1 cellular context compared by ENCODE assay signal in the genomic region with DNA sequence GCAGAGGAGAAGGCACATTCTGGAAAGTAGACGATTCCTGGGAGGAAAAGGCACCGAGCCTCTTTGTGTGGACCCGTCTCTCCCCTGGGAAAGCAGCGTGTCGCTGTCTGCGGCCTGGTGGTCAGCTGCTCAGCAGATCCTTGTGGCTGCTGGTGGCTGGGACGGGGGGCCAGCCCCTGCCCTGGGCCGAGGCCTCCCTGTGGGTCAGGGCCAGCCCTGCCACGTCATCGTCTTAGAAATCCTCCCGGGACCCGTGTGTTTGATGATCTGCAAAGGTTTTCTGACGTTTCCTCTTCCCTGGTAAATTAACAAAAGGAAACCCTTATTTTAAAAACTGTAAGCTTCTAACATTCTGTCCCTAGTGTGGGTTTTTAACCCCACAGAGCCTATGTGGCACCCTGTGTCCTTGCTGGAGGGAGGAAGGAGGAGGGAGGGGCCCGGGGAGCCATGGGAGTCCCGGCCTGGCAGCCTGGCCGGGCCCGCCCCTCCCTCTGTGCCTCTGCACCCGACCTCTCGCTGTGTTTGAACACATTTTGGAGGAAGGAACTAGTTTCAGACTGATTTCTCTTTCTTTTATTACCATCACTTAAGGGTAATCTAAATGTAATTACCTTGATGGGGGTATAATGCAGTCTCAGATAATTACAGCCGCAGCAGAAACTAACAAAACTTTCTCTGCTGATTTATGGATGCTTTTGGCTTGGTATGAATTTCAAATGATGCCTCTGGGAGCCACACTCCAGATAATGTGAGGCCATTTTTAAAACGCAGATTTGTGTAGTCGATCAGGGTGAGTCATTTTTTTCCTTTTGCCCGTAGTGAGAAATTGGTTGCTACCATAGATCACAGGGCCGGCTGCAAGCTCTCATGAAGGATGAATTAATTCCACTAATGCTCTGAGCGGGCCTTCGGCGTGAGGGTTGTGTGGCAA.
TF ChIP-seq lines count a peak whose summit lies in the region.

No MANE protein-coding gene starts in this region.

TF ChIP-seq in HEK293, 187 proteins besides CTCF, POLR2A, EP300 and RAD21 (continued from another document and continues in another):
- TF ChIP-seq, protein P1, sequence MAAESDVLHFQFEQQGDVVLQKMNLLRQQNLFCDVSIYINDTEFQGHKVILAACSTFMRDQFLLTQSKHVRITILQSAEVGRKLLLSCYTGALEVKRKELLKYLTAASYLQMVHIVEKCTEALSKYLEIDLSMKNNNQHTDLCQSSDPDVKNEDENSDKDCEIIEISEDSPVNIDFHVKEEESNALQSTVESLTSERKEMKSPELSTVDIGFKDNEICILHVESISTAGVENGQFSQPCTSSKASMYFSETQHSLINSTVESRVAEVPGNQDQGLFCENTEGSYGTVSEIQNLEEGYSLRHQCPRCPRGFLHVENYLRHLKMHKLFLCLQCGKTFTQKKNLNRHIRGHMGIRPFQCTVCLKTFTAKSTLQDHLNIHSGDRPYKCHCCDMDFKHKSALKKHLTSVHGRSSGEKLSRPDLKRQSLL (tag by site-specific recombination; IDR thresholded peaks at IDR 0.05): no peak
- TF ChIP-seq, protein P2, sequence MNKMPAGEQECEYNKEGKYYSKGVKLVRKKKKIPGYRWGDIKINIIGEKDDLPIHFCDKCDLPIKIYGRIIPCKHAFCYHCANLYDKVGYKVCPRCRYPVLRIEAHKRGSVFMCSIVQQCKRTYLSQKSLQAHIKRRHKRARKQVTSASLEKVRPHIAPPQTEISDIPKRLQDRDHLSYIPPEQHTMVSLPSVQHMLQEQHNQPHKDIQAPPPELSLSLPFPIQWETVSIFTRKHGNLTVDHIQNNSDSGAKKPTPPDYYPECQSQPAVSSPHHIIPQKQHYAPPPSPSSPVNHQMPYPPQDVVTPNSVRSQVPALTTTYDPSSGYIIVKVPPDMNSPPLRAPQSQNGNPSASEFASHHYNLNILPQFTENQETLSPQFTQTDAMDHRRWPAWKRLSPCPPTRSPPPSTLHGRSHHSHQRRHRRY (tag by site-specific recombination; IDR thresholded peaks at IDR 0.05): no peak
- peak; percentile 97 for TF ChIP-seq GLI2 (tag by site-specific recombination; IDR thresholded peaks at IDR 0.05; ENCODE audit: borderline replicate concordance, low read depth)
- no peak for TF ChIP-seq ZNF248 (tag by site-specific recombination; IDR thresholded peaks at IDR 0.05)
- TF ChIP-seq ZNF148 (tag by site-specific recombination; IDR thresholded peaks at IDR 0.05; ENCODE audit: borderline replicate concordance): no peak
- peak; percentile 78 for TF ChIP-seq ZNF561 (tag by site-specific recombination; IDR thresholded peaks at IDR 0.05; ENCODE audit: borderline replicate concordance)
- peak; percentile 31; the same call in 1 of the 2 replicates for TF ChIP-seq ZNF146 (tag by site-specific recombination; IDR thresholded peaks at IDR 0.05)
- TF ChIP-seq KLF16 (tag by site-specific recombination; IDR thresholded peaks at IDR 0.05): no peak
- TF ChIP-seq, protein P3, sequence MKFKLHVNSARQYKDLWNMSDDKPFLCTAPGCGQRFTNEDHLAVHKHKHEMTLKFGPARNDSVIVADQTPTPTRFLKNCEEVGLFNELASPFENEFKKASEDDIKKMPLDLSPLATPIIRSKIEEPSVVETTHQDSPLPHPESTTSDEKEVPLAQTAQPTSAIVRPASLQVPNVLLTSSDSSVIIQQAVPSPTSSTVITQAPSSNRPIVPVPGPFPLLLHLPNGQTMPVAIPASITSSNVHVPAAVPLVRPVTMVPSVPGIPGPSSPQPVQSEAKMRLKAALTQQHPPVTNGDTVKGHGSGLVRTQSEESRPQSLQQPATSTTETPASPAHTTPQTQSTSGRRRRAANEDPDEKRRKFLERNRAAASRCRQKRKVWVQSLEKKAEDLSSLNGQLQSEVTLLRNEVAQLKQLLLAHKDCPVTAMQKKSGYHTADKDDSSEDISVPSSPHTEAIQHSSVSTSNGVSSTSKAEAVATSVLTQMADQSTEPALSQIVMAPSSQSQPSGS (tag by site-specific recombination; IDR thresholded peaks at IDR 0.05; ENCODE audit: low read depth): 0 out of 2 replicates have a peak, but pooled peaks have one; percentile 17
- peak; percentile 42; the same call in 1 of the 2 replicates for TF ChIP-seq ZFP69B (tag by site-specific recombination; IDR thresholded peaks at IDR 0.05)
- TF ChIP-seq, protein P4, sequence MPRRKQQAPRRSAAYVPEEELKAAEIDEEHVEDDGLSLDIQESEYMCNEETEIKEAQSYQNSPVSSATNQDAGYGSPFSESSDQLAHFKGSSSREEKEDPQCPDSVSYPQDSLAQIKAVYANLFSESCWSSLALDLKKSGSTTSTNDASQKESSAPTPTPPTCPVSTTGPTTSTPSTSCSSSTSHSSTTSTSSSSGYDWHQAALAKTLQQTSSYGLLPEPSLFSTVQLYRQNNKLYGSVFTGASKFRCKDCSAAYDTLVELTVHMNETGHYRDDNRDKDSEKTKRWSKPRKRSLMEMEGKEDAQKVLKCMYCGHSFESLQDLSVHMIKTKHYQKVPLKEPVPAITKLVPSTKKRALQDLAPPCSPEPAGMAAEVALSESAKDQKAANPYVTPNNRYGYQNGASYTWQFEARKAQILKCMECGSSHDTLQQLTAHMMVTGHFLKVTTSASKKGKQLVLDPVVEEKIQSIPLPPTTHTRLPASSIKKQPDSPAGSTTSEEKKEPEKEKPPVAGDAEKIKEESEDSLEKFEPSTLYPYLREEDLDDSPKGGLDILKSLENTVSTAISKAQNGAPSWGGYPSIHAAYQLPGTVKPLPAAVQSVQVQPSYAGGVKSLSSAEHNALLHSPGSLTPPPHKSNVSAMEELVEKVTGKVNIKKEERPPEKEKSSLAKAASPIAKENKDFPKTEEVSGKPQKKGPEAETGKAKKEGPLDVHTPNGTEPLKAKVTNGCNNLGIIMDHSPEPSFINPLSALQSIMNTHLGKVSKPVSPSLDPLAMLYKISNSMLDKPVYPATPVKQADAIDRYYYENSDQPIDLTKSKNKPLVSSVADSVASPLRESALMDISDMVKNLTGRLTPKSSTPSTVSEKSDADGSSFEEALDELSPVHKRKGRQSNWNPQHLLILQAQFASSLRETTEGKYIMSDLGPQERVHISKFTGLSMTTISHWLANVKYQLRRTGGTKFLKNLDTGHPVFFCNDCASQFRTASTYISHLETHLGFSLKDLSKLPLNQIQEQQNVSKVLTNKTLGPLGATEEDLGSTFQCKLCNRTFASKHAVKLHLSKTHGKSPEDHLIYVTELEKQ (tag by site-specific recombination; IDR thresholded peaks at IDR 0.05; ENCODE audit: borderline replicate concordance): peak; percentile 92
- TF ChIP-seq ZNF843 (tag by site-specific recombination; IDR thresholded peaks at IDR 0.05): peak; percentile 98
- TF ChIP-seq, protein P5, sequence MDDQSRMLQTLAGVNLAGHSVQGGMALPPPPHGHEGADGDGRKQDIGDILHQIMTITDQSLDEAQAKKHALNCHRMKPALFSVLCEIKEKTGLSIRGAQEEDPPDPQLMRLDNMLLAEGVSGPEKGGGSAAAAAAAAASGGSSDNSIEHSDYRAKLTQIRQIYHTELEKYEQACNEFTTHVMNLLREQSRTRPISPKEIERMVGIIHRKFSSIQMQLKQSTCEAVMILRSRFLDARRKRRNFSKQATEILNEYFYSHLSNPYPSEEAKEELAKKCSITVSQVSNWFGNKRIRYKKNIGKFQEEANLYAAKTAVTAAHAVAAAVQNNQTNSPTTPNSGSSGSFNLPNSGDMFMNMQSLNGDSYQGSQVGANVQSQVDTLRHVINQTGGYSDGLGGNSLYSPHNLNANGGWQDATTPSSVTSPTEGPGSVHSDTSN (CRISPR knock-in tag; IDR thresholded peaks at IDR 0.05): no peak
- TF ChIP-seq ZBTB49 (tag by site-specific recombination; IDR thresholded peaks at IDR 0.05; ENCODE audit: low read depth): no peak
- TF ChIP-seq ZBTB17 (tag by site-specific recombination; IDR thresholded peaks at IDR 0.05): peak; percentile 91
- TF ChIP-seq, protein P6, sequence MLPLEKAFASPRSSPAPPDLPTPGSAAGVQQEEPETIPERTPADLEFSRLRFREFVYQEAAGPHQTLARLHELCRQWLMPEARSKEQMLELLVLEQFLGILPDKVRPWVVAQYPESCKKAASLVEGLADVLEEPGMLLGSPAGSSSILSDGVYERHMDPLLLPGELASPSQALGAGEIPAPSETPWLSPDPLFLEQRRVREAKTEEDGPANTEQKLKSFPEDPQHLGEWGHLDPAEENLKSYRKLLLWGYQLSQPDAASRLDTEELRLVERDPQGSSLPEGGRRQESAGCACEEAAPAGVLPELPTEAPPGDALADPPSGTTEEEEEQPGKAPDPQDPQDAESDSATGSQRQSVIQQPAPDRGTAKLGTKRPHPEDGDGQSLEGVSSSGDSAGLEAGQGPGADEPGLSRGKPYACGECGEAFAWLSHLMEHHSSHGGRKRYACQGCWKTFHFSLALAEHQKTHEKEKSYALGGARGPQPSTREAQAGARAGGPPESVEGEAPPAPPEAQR (tag by site-specific recombination; IDR thresholded peaks at IDR 0.05): no peak
- TF ChIP-seq YY1 (tag by site-specific recombination; IDR thresholded peaks at IDR 0.05): peak; percentile 56; the same call in 1 of the 2 replicates
- TF ChIP-seq ZNF157 (tag by site-specific recombination; IDR thresholded peaks at IDR 0.05): no peak
- TF ChIP-seq ZNF692 (tag by site-specific recombination; IDR thresholded peaks at IDR 0.05): no peak
- TF ChIP-seq MEIS1 (CRISPR knock-in tag; IDR thresholded peaks at IDR 0.05; ENCODE audit: borderline replicate concordance): no peak
- no peak for TF ChIP-seq ZNF654 (tag by site-specific recombination; IDR thresholded peaks at IDR 0.05; ENCODE audit: low read depth)
- no peak for TF ChIP-seq ZNF292 (tag by site-specific recombination; IDR thresholded peaks at IDR 0.05; ENCODE audit: borderline replicate concordance, low read depth)
- TF ChIP-seq ZNF202 (tag by site-specific recombination; IDR thresholded peaks at IDR 0.05; ENCODE audit: borderline replicate concordance): no peak
- TF ChIP-seq, protein P7, sequence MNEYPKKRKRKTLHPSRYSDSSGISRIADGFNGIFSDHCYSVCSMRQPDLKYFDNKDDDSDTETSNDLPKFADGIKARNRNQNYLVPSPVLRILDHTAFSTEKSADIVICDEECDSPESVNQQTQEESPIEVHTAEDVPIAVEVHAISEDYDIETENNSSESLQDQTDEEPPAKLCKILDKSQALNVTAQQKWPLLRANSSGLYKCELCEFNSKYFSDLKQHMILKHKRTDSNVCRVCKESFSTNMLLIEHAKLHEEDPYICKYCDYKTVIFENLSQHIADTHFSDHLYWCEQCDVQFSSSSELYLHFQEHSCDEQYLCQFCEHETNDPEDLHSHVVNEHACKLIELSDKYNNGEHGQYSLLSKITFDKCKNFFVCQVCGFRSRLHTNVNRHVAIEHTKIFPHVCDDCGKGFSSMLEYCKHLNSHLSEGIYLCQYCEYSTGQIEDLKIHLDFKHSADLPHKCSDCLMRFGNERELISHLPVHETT (tag by site-specific recombination; IDR thresholded peaks at IDR 0.05): peak; percentile 67; the same call in 1 of the 2 replicates
- peak; percentile 96 for TF ChIP-seq ZEB2 (tag by site-specific recombination; IDR thresholded peaks at IDR 0.05)
- TF ChIP-seq, protein P8, sequence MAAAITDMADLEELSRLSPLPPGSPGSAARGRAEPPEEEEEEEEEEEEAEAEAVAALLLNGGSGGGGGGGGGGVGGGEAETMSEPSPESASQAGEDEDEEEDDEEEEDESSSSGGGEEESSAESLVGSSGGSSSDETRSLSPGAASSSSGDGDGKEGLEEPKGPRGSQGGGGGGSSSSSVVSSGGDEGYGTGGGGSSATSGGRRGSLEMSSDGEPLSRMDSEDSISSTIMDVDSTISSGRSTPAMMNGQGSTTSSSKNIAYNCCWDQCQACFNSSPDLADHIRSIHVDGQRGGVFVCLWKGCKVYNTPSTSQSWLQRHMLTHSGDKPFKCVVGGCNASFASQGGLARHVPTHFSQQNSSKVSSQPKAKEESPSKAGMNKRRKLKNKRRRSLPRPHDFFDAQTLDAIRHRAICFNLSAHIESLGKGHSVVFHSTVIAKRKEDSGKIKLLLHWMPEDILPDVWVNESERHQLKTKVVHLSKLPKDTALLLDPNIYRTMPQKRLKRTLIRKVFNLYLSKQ (tag by site-specific recombination; IDR thresholded peaks at IDR 0.05; ENCODE audit: borderline replicate concordance): no peak
- TF ChIP-seq PRDM1 (tag by site-specific recombination; IDR thresholded peaks at IDR 0.05): no peak
- peak; percentile 73 for TF ChIP-seq KLF8 (tag by site-specific recombination; IDR thresholded peaks at IDR 0.05)
- no peak for TF ChIP-seq ZNF174 (tag by site-specific recombination; IDR thresholded peaks at IDR 0.05)
